Comparison of ENCODE assay signal across 8 cellular contexts in genomic region chr17:54969658-54970572, GRCh38. TPM values are rescaled to one million over a fixed set of nuclear protein-coding genes. Genes with fewer than 3 reads are reported as not detected.
DNase-seq lines count a peak whose midpoint lies in the region; ATAC-seq and TF ChIP-seq lines count a peak whose summit lies in the region.

No MANE protein-coding gene starts in this region.

- peak overlapping the region; percentile 97 for H3K4me3 ChIP-seq in GM06990 (replicated peaks; ENCODE audit: low read depth, low read length)
- peak overlapping the region; percentile 98 for H3K4me3 ChIP-seq in NT2/D1 (ENCODE audit: insufficient read length, low read depth)
- H3K4me3 ChIP-seq in fibroblast of mammary gland (ENCODE audit: control insufficient read depth, low read depth, low read length), result peak overlapping the region; percentile 85
- peak overlapping the region; percentile 88 for H3K4me3 ChIP-seq in rectal smooth muscle tissue (ENCODE audit: low read length)

- H3K27ac ChIP-seq in rectal smooth muscle tissue (ENCODE audit: low read depth, low read length) (peak overlapping the region; percentile 84), foreskin keratinocyte (no peak overlapping the region)

- H3K4me1 ChIP-seq in NT2/D1 (ENCODE audit: insufficient read depth, insufficient read length), result no peaks in the 10 kb centered on the region
- H3K4me1 ChIP-seq in rectal smooth muscle tissue (ENCODE audit: control insufficient read depth, insufficient read depth, low read length), result peaks cover 14% of the 10 kb centered on the region
- H3K4me1 ChIP-seq in foreskin keratinocyte, result peaks cover 9% of the 10 kb centered on the region

- H3K9ac ChIP-seq in NT2/D1 (ENCODE audit: insufficient read length, low read depth), result peak overlapping the region; percentile 98
- H3K9ac ChIP-seq in rectal smooth muscle tissue (ENCODE audit: low read length), result no peak overlapping the region

- no peaks in the 10 kb centered on the region for H3K9me3 ChIP-seq in NT2/D1 (ENCODE audit: insufficient read depth, low read length)

- H3K36me3 ChIP-seq in GM06990 (ENCODE audit: control insufficient read depth, insufficient read depth, low read length), result no peaks in the 10 kb centered on the region; the same call in 1 of the 2 replicates
- peaks cover 28% of the 10 kb centered on the region for H3K36me3 ChIP-seq in NT2/D1 (ENCODE audit: insufficient read depth, insufficient read length, low read length)
- H3K36me3 ChIP-seq in rectal smooth muscle tissue (ENCODE audit: control insufficient read depth, insufficient read depth, low read length), result no peaks in the 10 kb centered on the region

- no peak for ATAC-seq in foreskin keratinocyte

- H3K27me3 ChIP-seq in GM06990 (replicated peaks; ENCODE audit: control insufficient read depth, insufficient read depth, low read length), result no peaks in the 10 kb centered on the region
- no peaks in the 10 kb centered on the region for H3K27me3 ChIP-seq in NT2/D1 (ENCODE audit: insufficient read depth, insufficient read length)
- H3K27me3 ChIP-seq in rectal smooth muscle tissue (ENCODE audit: control insufficient read depth, insufficient read depth, low read length), result no peaks in the 10 kb centered on the region
- H3K27me3 ChIP-seq in foreskin keratinocyte, result no peaks in the 10 kb centered on the region

- TF ChIP-seq CTCF in GM06990 (IDR thresholded peaks at IDR 0.05; ENCODE audit: insufficient read depth, low read length, poor library complexity, severe bottlenecking) (no peak), fibroblast of mammary gland (conservative IDR thresholded peaks at IDR 0.05; ENCODE audit: control insufficient read depth, insufficient read depth, low read depth, low read length) (no peak), foreskin keratinocyte (conservative IDR thresholded peaks at IDR 0.05) (no peak)

- no peak for DNase-seq in GM06990 (ENCODE audit: extremely low read depth, insufficient read length)
- no peak for DNase-seq in NT2/D1 (ENCODE audit: low read depth, low spot score)
- no peak for DNase-seq in fibroblast of mammary gland (ENCODE audit: low read depth)
- DNase-seq in NCI-H187 treated with DMSO at 0.1 percent for 48 hours (lab: John Stamatoyannopoulos, UW), result no peak
- no peak for DNase-seq in foreskin keratinocyte
- no peak for DNase-seq in stimulated activated CD4-positive, alpha-beta T cell treated with anti-CD3 and anti-CD28 coated beads, Interleukin-12 subunit alpha, Interleukin-12 subunit beta, amount 100 ng/mL, for 4 hours
- DNase-seq in foreskin melanocyte, result no peak

RNA-seq across cellular contexts. Expression of gene STXBP4, which starts 1.4 kb away (rescaled TPM):
- 7.6 and 7.8 TPM in 2 replicates for total RNA-seq in foreskin keratinocyte
- polyA plus RNA-seq in foreskin keratinocyte, result 0.74 and 0.80 TPM in 2 replicates

RNA-seq across cellular contexts. Expression of gene COX11, which starts 1.5 kb away (rescaled TPM):
- total RNA-seq in foreskin keratinocyte, result 36.6 and 39.3 TPM in 2 replicates
- 20.1 and 25.6 TPM in 2 replicates for polyA plus RNA-seq in foreskin keratinocyte
